ENCODE assay signal across 10 cellular contexts in the genomic region with DNA sequence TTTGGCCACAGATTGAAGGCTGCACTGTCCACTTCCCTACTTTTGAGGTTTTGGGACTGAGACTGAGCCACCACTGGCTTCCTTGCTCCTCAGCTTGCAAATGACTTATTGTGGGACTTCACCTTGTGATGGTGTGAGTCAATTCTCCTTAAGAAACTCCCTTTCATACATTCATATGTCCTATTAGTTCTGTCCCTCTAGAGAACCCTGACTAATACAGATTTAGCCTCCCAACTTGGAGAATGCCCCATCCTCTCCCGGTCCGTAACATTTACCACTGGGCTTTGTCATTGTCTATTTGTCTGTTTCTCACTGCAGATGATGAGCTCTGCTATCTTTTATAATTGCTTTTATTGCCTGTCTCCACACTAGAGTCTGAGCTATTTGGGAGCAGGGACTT. TPM values are rescaled to one million over a fixed set of nuclear protein-coding genes. Genes with fewer than 3 reads are reported as not detected.
"Had no signal": no experiment of that assay in that cellular context is flagged by ENCODE, and none has a peak within 500 bp of the region (broad histone marks: within the 10 kb centered on the region; RNA-seq: fewer than 3 reads in every experiment).

No MANE protein-coding gene starts in this region.

- H3K4me3 ChIP-seq: GM23248, GM23338, HAP-1 had no signal

- H3K4me2 ChIP-seq: GM23338 had no signal

- H3K36me3 ChIP-seq: HAP-1 had no signal

- H2AFZ ChIP-seq: GM23248 had no signal

- H3K27ac ChIP-seq: GM23248 had no signal

- H3K9me3 ChIP-seq: HAP-1 had no signal

- DNase-seq: GM23248, GOT3, H7, H9, HCEC 1CT, HFFc6 had no signal

- H3K4me1 ChIP-seq: HAP-1 had no signal

RNA-seq across cellular contexts. Expression of gene C7orf33, which starts 55.4 kb away (rescaled TPM):
- total RNA-seq: GM23248, GM23338, H1, H4, H7, H9, HFFc6 had no signal
- polyA plus RNA-seq: GM23248, GM23338, H1 had no signal
